In the genomic region with DNA sequence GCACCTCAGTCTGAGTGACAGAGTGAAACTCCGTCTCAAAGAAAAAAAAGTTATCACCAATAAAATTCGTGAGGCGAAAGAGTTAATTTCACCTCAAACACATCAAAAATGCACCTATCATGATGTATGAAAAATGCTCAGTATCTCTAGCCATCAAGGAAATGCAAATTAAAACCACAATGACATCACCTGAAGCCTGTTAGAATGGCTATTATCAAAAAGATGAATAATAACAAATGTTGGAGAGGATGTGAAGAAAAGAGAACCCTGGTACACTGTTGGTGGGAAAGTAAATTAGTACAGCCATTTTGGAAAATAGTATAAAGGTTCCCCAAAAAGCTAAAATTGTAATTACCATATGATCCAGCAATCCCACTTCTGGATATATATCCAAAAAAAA, we compare ENCODE assay signal across 1 cellular context.
A peak's percentile ranks its signal among the peaks of the same experiment; 100 is the strongest.
TF ChIP-seq lines count a peak whose summit lies in the region.

No MANE protein-coding gene starts in this region.

TF ChIP-seq in HEK293, 187 proteins besides CTCF, POLR2A, EP300 and RAD21:
- no peak for TF ChIP-seq ZNF433 (tag by site-specific recombination; IDR thresholded peaks at IDR 0.05; ENCODE audit: low read depth)
- TF ChIP-seq ZNF184 (tag by site-specific recombination; IDR thresholded peaks at IDR 0.05) = peak; percentile 98
- TF ChIP-seq, protein P1, sequence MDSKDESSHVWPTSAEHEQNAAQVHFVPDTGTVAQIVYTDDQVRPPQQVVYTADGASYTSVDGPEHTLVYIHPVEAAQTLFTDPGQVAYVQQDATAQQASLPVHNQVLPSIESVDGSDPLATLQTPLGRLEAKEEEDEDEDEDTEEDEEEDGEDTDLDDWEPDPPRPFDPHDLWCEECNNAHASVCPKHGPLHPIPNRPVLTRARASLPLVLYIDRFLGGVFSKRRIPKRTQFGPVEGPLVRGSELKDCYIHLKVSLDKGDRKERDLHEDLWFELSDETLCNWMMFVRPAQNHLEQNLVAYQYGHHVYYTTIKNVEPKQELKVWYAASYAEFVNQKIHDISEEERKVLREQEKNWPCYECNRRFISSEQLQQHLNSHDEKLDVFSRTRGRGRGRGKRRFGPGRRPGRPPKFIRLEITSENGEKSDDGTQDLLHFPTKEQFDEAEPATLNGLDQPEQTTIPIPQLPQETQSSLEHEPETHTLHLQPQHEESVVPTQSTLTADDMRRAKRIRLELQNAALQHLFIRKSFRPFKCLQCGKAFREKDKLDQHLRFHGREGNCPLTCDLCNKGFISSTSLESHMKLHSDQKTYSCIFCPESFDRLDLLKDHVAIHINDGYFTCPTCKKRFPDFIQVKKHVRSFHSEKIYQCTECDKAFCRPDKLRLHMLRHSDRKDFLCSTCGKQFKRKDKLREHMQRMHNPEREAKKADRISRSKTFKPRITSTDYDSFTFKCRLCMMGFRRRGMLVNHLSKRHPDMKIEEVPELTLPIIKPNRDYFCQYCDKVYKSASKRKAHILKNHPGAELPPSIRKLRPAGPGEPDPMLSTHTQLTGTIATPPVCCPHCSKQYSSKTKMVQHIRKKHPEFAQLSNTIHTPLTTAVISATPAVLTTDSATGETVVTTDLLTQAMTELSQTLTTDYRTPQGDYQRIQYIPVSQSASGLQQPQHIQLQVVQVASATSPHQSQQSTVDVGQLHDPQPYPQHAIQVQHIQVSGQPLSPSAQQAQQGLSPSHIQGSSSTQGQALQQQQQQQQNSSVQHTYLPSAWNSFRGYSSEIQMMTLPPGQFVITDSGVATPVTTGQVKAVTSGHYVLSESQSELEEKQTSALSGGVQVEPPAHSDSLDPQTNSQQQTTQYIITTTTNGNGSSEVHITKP (tag by site-specific recombination; IDR thresholded peaks at IDR 0.05) = no peak
- TF ChIP-seq, protein P2, sequence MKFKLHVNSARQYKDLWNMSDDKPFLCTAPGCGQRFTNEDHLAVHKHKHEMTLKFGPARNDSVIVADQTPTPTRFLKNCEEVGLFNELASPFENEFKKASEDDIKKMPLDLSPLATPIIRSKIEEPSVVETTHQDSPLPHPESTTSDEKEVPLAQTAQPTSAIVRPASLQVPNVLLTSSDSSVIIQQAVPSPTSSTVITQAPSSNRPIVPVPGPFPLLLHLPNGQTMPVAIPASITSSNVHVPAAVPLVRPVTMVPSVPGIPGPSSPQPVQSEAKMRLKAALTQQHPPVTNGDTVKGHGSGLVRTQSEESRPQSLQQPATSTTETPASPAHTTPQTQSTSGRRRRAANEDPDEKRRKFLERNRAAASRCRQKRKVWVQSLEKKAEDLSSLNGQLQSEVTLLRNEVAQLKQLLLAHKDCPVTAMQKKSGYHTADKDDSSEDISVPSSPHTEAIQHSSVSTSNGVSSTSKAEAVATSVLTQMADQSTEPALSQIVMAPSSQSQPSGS (tag by site-specific recombination; IDR thresholded peaks at IDR 0.05; ENCODE audit: low read depth) = no peak; the same call in 1 of the 2 replicates
- no peak for TF ChIP-seq SALL2 (tag by site-specific recombination; IDR thresholded peaks at IDR 0.05; ENCODE audit: borderline replicate concordance)
- TF ChIP-seq MEIS1 (CRISPR knock-in tag; IDR thresholded peaks at IDR 0.05; ENCODE audit: borderline replicate concordance) = no peak
